In genomic region chr17:17836250-17836817, GRCh38 we compare ENCODE assay signal across 8 cellular contexts. TPM values are rescaled to one million over a fixed set of nuclear protein-coding genes. Genes with fewer than 3 reads are reported as not detected.
A peak's percentile ranks its signal among the peaks of the same experiment; 100 is the strongest.
DNase-seq lines count a peak whose midpoint lies in the region; ATAC-seq and TF ChIP-seq lines count a peak whose summit lies in the region.

No MANE protein-coding gene starts in this region.

- H3K9ac ChIP-seq in OCI-LY1 (ENCODE audit: low read length) = peak overlapping the region; percentile 97

- H3K27me3 ChIP-seq in OCI-LY1 (ENCODE audit: insufficient read depth, low read length) (no peaks in the 10 kb centered on the region), mononuclear cell (ENCODE audit: insufficient read depth, low read length) (no peaks in the 10 kb centered on the region)

- H3K4me3 ChIP-seq in OCI-LY1 (ENCODE audit: low read depth, low read length, poor library complexity, severe bottlenecking) (peak overlapping the region; percentile 94), epithelial cell of esophagus (ENCODE audit: low read length) (peak overlapping the region; percentile 74), mononuclear cell (ENCODE audit: low read length) (peak overlapping the region; percentile 87)

- no peaks in the 10 kb centered on the region for H3K9me2 ChIP-seq in OCI-LY1 (ENCODE audit: low read depth, low read length)

- H2AFZ ChIP-seq in OCI-LY1 (ENCODE audit: low read length) = no peak overlapping the region

- peak; percentile 55 for ATAC-seq in GM21528 (IDR thresholded peaks at IDR 0.05; ENCODE audit: low FRiP score, unreplicated experiment)

- no peaks in the 10 kb centered on the region for H4K20me1 ChIP-seq in OCI-LY1 (ENCODE audit: insufficient read depth, low read length)

- H3K79me2 ChIP-seq in OCI-LY1 (ENCODE audit: insufficient read depth, low read length) = no peaks in the 10 kb centered on the region

- peak overlapping the region; percentile 92 for H3K27ac ChIP-seq in OCI-LY1 (ENCODE audit: low read depth, low read length, poor library complexity, severe bottlenecking)

- DNase-seq in DMS 273 treated with DMSO at 0.1 percent for 48 hours (lab: John Stamatoyannopoulos, UW) (peak; percentile 56), HuH-7.5 (ENCODE audit: low spot score) (peak; percentile 88), activated T-cell treated with anti-CD3 and anti-CD28 coated beads for 4 hours (peak; percentile 98), epithelial cell of esophagus (ENCODE audit: low read depth) (peak; percentile 92)
- DNase-seq in stimulated activated CD8-positive, alpha-beta memory T cell treated with anti-CD3 and anti-CD28 coated beads, Interleukin-2, amount 100 ng/mL, for 1 hour (ENCODE audit: low read depth in 2 of 2) = peak; percentile 94 to 95

- no peak for TF ChIP-seq CTCF in OCI-LY1 (IDR thresholded peaks at IDR 0.05; ENCODE audit: low read length)
- no peak for TF ChIP-seq CTCF in epithelial cell of esophagus (IDR thresholded peaks at IDR 0.05; ENCODE audit: insufficient read depth, low read depth, low read length, missing control alignments)

- peak overlapping the region; percentile 97 for H3K4me2 ChIP-seq in OCI-LY1 (ENCODE audit: low read length)

- peaks cover 67% of the 10 kb centered on the region for H3K4me1 ChIP-seq in OCI-LY1 (ENCODE audit: insufficient read depth, low read length, severe bottlenecking)
- H3K4me1 ChIP-seq in mononuclear cell (ENCODE audit: insufficient read depth, low read length) = peaks cover 73% of the 10 kb centered on the region

- H3K9me3 ChIP-seq in OCI-LY1 (ENCODE audit: low read length) = no peaks in the 10 kb centered on the region
- H3K9me3 ChIP-seq in mononuclear cell (ENCODE audit: low read depth, low read length) = no peaks in the 10 kb centered on the region

- H3K36me3 ChIP-seq in OCI-LY1 (ENCODE audit: insufficient read depth, low read length) = peaks cover 13% of the 10 kb centered on the region

- H3F3A ChIP-seq in OCI-LY1 (ENCODE audit: insufficient read depth, low read length) = 0 out of 2 replicates have a peak, but pooled peaks cover 2% of the 10 kb centered on the region

RNA-seq across cellular contexts. Expression of gene SREBF1, which starts 0.5 kb away (rescaled TPM):
- 61.9 TPM for total RNA-seq in mononuclear cell

Comparison
In these comparisons a context has a peak if more than half of its experiments do, and no peak if none do; other contexts are left out.
1. Peak in every context shown above with its lines: DNase-seq, ATAC-seq, H3K4me3 ChIP-seq and H3K27ac ChIP-seq.